Comparison of ENCODE assay signal across 14 cellular contexts in genomic region chr7:105790996-105791395, GRCh38.
DNase-seq lines count a peak whose midpoint lies in the region; ATAC-seq and TF ChIP-seq lines count a peak whose summit lies in the region.
"Had no signal": no experiment of that assay in that cellular context is flagged by ENCODE, and none has a peak within 500 bp of the region (broad histone marks: within the 10 kb centered on the region; RNA-seq: fewer than 3 reads in every experiment).

No MANE protein-coding gene starts in this region.

- H3K36me3 Mint-ChIP-seq in Calu3 (ENCODE audit: insufficient read depth, unreplicated experiment), result no peaks in the 10 kb centered on the region

- H3K4me3 ChIP-seq in IMR-90 (ENCODE audit: insufficient read depth, low read depth, low read length) (no peak overlapping the region), sigmoid colon (no peak overlapping the region), ovary (no peak overlapping the region)

- H3K27me3 Mint-ChIP-seq in Calu3 (ENCODE audit: unreplicated experiment), result no peaks in the 10 kb centered on the region

- ATAC-seq in IMR-90 (ENCODE audit: low read depth) (no peak), sciatic nerve (no peak)

- H3K56ac ChIP-seq in IMR-90 (ENCODE audit: extremely low read depth, insufficient read depth, low read length), result no peak overlapping the region

- no peak overlapping the region for H4K5ac ChIP-seq in IMR-90 (ENCODE audit: low read depth, low read length)

- no peak overlapping the region for H3K14ac ChIP-seq in IMR-90 (replicated peaks; ENCODE audit: low read depth, low read length)

- no peak overlapping the region for H3K9ac ChIP-seq in IMR-90 (ENCODE audit: low read depth, low read length)
- H3K9ac ChIP-seq: SK-N-SH had no signal

- no peak overlapping the region for H4K8ac ChIP-seq in IMR-90 (ENCODE audit: low read depth in 2 of 2, low read length in 2 of 2)

- no CpG with 5 or more reads among the region's 3 CpGs for WGBS in IMR-90 (ENCODE audit: extremely low coverage in 2 of 2, insufficient read length in 1 of 2), 2 experiments
- 88 to 90% methylated on average over 3 of the region's 3 CpGs for WGBS in sigmoid colon, 2 donors
- 90 to 100% (median 95%) methylated on average over 3 of the region's 3 CpGs for WGBS in ovary, 3 donors

- H3K9me3 ChIP-seq in IMR-90 (ENCODE audit: control insufficient read depth, insufficient read depth, low read length) (no peaks in the 10 kb centered on the region), sigmoid colon (no peaks in the 10 kb centered on the region), ovary (no peaks in the 10 kb centered on the region)
- H3K9me3 ChIP-seq: SK-N-SH had no signal

- H3K36me3 ChIP-seq in IMR-90 (ENCODE audit: control insufficient read depth, insufficient read depth, low read length) (peaks cover 12% of the 10 kb centered on the region; the same call in 1 of the 2 replicates), sigmoid colon (peaks cover 0 to 10% (median 0%) of the 10 kb centered on the region in 4 donors), ovary (no peaks in the 10 kb centered on the region)

- no peak overlapping the region for H2BK5ac ChIP-seq in IMR-90 (ENCODE audit: low read depth, low read length, poor library complexity, severe bottlenecking)

- H3K27ac Mint-ChIP-seq in Calu3 (ENCODE audit: unreplicated experiment), result no peak overlapping the region

- H3K79me1 ChIP-seq in IMR-90 (ENCODE audit: low read depth in 1 of 2, low read length in 2 of 2), result peaks cover 0 to 27% of the 10 kb centered on the region in 2 experiments; a peak in 3 of 4 replicates

- H3K9me3 Mint-ChIP-seq in Calu3 (ENCODE audit: low read depth, unreplicated experiment), result no peaks in the 10 kb centered on the region

- H2AK9ac ChIP-seq in IMR-90 (replicated peaks; ENCODE audit: low read depth, low read length, poor library complexity), result peak overlapping the region; percentile 34

- H3K4me2 ChIP-seq in IMR-90 (ENCODE audit: low read depth, low read length), result no peak overlapping the region
- H3K4me2 ChIP-seq: SK-N-SH had no signal

- dilution Hi-C loops in IMR-90 (cut with HindIII; ENCODE audit: low sequenced_read_pairs, unreplicated experiment), result no loop called here

- no peak overlapping the region for H2BK120ac ChIP-seq in IMR-90 (ENCODE audit: low read depth, low read length)

- no peak for TF ChIP-seq CTCF in Calu3 (IDR thresholded peaks at IDR 0.05; ENCODE audit: unreplicated experiment)
- TF ChIP-seq CTCF in IMR-90 (conservative IDR thresholded peaks at IDR 0.05; ENCODE audit: low read depth, low read length), result no peak
- TF ChIP-seq CTCF in sigmoid colon (IDR thresholded peaks at IDR 0.05), result no peak
- TF ChIP-seq CTCF in ovary (IDR thresholded peaks at IDR 0.05), result no peak

- intact Hi-C loops in Calu3 (cut with micrococcal nuclease; ENCODE audit: unreplicated experiment), result no loop called here
- intact Hi-C loops in IMR-90 (cut with micrococcal nuclease), result no loop called here
- intact Hi-C loops in sigmoid colon (cut with DNase I), result loop anchor here (10.0 kb wide), 1 partner anchor 84 kb away; the partner anchor contains the start of gene ATXN7L1
- intact Hi-C loops in sciatic nerve (cut with DNase I), result no loop called here
- intact Hi-C loops in ovary (cut with DNase I), result no loop called here

- in situ Hi-C loops in IMR-90 (cut with MboI; ENCODE audit: low sequenced_read_pairs), result no loop called here

- POLR2A ChIA-PET in IMR-90 (lab: Charles Lee; ENCODE audit: unreplicated experiment), result no interaction called here

- peak; percentile 53 for DNase-seq in Calu3
- no peak for DNase-seq in IMR-90
- DNase-seq in SW480 (ENCODE audit: low spot score), result peak; percentile 89
- peak; percentile 83 for DNase-seq in islet precursor cell
- no peak for DNase-seq in sigmoid colon
- DNase-seq in NCI-H1436 (lab: John Stamatoyannopoulos, UW), result no peak
- no peak for DNase-seq in sciatic nerve (ENCODE audit: low spot score)
- DNase-seq in ovary, result no peak
- DNase-seq: C1 segment of cervical spinal cord, DMS153, NCI-H2227 treated with DMSO at 0.1 percent for 48 hours, NCI-H526 treated with DMSO at 0.1 percent for 48 hours, Right ventricle myocardium superior, SK-N-SH had no signal

- no peak overlapping the region for H3K4me3 Mint-ChIP-seq in Calu3 (ENCODE audit: low read depth, unreplicated experiment)

- H3K23ac ChIP-seq in IMR-90 (ENCODE audit: low read depth, low read length), result no peak overlapping the region

- H3K27me3 ChIP-seq in IMR-90 (ENCODE audit: control insufficient read depth, insufficient read depth, low read length) (no peaks in the 10 kb centered on the region), sigmoid colon (no peaks in the 10 kb centered on the region), ovary (no peaks in the 10 kb centered on the region)

- CTCF ChIA-PET in Calu3 (lab: Charles Lee) (no interaction called here), IMR-90 (lab: Yijun Ruan, JAX) (no interaction called here)

- H2BK20ac ChIP-seq in IMR-90 (ENCODE audit: low read depth, low read length), result no peak overlapping the region

- H3K4me1 ChIP-seq in IMR-90 (ENCODE audit: control insufficient read depth, insufficient read depth, low read length) (peaks cover 10% of the 10 kb centered on the region), sigmoid colon (peaks cover 0 to 29% (median 20%) of the 10 kb centered on the region in 4 donors), ovary (ENCODE audit: insufficient read depth) (peaks cover 12% of the 10 kb centered on the region)

- TF ChIP-seq POLR2A in IMR-90 (IDR thresholded peaks at IDR 0.05; ENCODE audit: low read depth, low read length) (no peak), sigmoid colon (IDR thresholded peaks at IDR 0.05) (no peak), ovary (IDR thresholded peaks at IDR 0.05) (no peak)

- H2AK5ac ChIP-seq in IMR-90 (ENCODE audit: low read depth, low read length), result no peak overlapping the region

- H3K27ac ChIP-seq in IMR-90 (ENCODE audit: insufficient read depth, low read length) (no peak overlapping the region), sigmoid colon (no peak overlapping the region), ovary (no peak overlapping the region)

- H3K9me1 ChIP-seq in IMR-90 (ENCODE audit: insufficient read depth, low read length), result peaks cover 17% of the 10 kb centered on the region

- BruUV-seq in Calu3 (replicated peaks; lab: Mats Ljungman, UMichigan) (no TSS peak), IMR-90 (replicated peaks; lab: Mats Ljungman, UMichigan) (no TSS peak)

- peaks cover 4% of the 10 kb centered on the region; the same call in 1 of the 2 replicates for H4K20me1 ChIP-seq in IMR-90 (ENCODE audit: insufficient read depth, low read length)

- H3K18ac ChIP-seq in IMR-90 (ENCODE audit: low read depth, low read length), result no peak overlapping the region

- peaks cover 20% of the 10 kb centered on the region for H3K4me1 Mint-ChIP-seq in Calu3 (ENCODE audit: low read depth, unreplicated experiment)

- no peak for TF ChIP-seq RAD21 in IMR-90 (IDR thresholded peaks at IDR 0.05; ENCODE audit: low read length)

- H2AFZ ChIP-seq in IMR-90 (replicated peaks; ENCODE audit: low read length, poor library complexity), result no peak overlapping the region

- H2BK15ac ChIP-seq in IMR-90 (ENCODE audit: low read depth, low read length), result no peak overlapping the region

- no peak for TF ChIP-seq EP300 in sigmoid colon (IDR thresholded peaks at IDR 0.05)
- no peak for TF ChIP-seq EP300 in ovary (IDR thresholded peaks at IDR 0.05)

- H4K91ac ChIP-seq in IMR-90 (ENCODE audit: insufficient read depth, low read depth, low read length), result no peak overlapping the region

- no peak overlapping the region for H3K4ac ChIP-seq in IMR-90 (ENCODE audit: low read depth, low read length)

TF ChIP-seq in IMR-90, 13 proteins besides CTCF, POLR2A, EP300 and RAD21:
- TF ChIP-seq FOS (IDR thresholded peaks at IDR 0.05; ENCODE audit: low read depth, low read length) (no peak), SMC3 (IDR thresholded peaks at IDR 0.05; ENCODE audit: low read depth, low read length) (no peak), MAFK (IDR thresholded peaks at IDR 0.05; ENCODE audit: low read depth, low read length) (no peak), BHLHE40 (IDR thresholded peaks at IDR 0.05; ENCODE audit: low read depth, low read length) (no peak), CHD1 (IDR thresholded peaks at IDR 0.05; ENCODE audit: low read depth, low read length) (no peak), ELK1 (IDR thresholded peaks at IDR 0.05; ENCODE audit: borderline replicate concordance, low read depth, low read length) (no peak), NFE2L2 (IDR thresholded peaks at IDR 0.05; ENCODE audit: low read depth, low read length) (no peak), CEBPB (IDR thresholded peaks at IDR 0.05; ENCODE audit: low read depth, low read length) (no peak), MXI1 (IDR thresholded peaks at IDR 0.05; ENCODE audit: borderline replicate concordance, low read depth, low read length) (no peak), MAZ (IDR thresholded peaks at IDR 0.05; ENCODE audit: borderline replicate concordance, low read depth, low read length) (no peak), RCOR1 (IDR thresholded peaks at IDR 0.05; ENCODE audit: insufficient replicate concordance, low read length) (no peak), RFX5 (IDR thresholded peaks at IDR 0.05; ENCODE audit: low read depth, low read length) (no peak), USF2 (IDR thresholded peaks at IDR 0.05; ENCODE audit: low read depth, low read length) (no peak)

Comparison
In these comparisons a context has a peak if more than half of its experiments do, and no peak if none do; other contexts are left out.
1. DNase-seq: peak in Calu3 (single experiment), SW480 (single experiment) and islet precursor cell (single experiment); none in IMR-90 (single experiment), sigmoid colon (single experiment), NCI-H1436 (single experiment), sciatic nerve (single experiment) and ovary (0 of 5).